ENCODE assay signal across 8 cellular contexts in genomic region chr11:35029979-35030378, GRCh38.
DNase-seq lines count a peak whose midpoint lies in the region; ATAC-seq and TF ChIP-seq lines count a peak whose summit lies in the region.

No MANE protein-coding gene starts in this region.

- WGBS in IMR-90 (ENCODE audit: extremely low coverage in 2 of 2, insufficient read length in 1 of 2), 2 experiments = no CpG with 5 or more reads among the region's 5 CpGs

- peak overlapping the region; percentile 55; the same call in 1 of the 2 replicates for H4K5ac ChIP-seq in IMR-90 (ENCODE audit: low read depth, low read length)

- H3K27ac ChIP-seq in IMR-90 (ENCODE audit: insufficient read depth, low read length) = no peak overlapping the region
- no peak overlapping the region for H3K27ac ChIP-seq in substantia nigra (ENCODE audit: low read depth, low read length, poor library complexity, severe bottlenecking)

- no peak overlapping the region for H3K9ac ChIP-seq in IMR-90 (ENCODE audit: low read depth, low read length)
- peak overlapping the region; percentile 81 for H3K9ac ChIP-seq in skeletal muscle satellite cell (ENCODE audit: low read depth, low read length)

- H2BK15ac ChIP-seq in IMR-90 (ENCODE audit: low read depth, low read length) = peak overlapping the region; percentile 37; the same call in 1 of the 3 replicates

- dilution Hi-C loops in IMR-90 (cut with HindIII; ENCODE audit: low sequenced_read_pairs, unreplicated experiment) = no loop called here

- no peak overlapping the region for H2AK9ac ChIP-seq in IMR-90 (replicated peaks; ENCODE audit: low read depth, low read length, poor library complexity)

- peaks cover 16% of the 10 kb centered on the region for H3K9me1 ChIP-seq in IMR-90 (ENCODE audit: insufficient read depth, low read length)

- TF ChIP-seq POLR2A in IMR-90 (IDR thresholded peaks at IDR 0.05; ENCODE audit: low read depth, low read length) = no peak

- DNase-seq in ELR (ENCODE audit: low read depth) (peak; percentile 94), IMR-90 (peak; percentile 84), amniotic epithelial cell (ENCODE audit: low read depth) (peak; percentile 37), substantia nigra (lab: John Stamatoyannopoulos, UW) (no peak), cardiac septum (ENCODE audit: low spot score) (no peak), GM10248 (ENCODE audit: extremely low spot score) (no peak)

- CTCF ChIA-PET in IMR-90 (lab: Yijun Ruan, JAX) = interaction anchor here (0.7 to 1.3 kb wide), 4 partner anchors 12 to 110 kb away, joined by 3 to 5 read pairs (median 4); no protein-coding TSS in a partner anchor
- CTCF ChIA-PET in GM10248 (lab: Yijun Ruan, JAX) = interaction anchor here (0.9 to 3.6 kb wide), 11 partner anchors 9 to 444 kb away, joined by 3 to 22 read pairs (median 4); no protein-coding TSS in a partner anchor

- H3K4me1 ChIP-seq in IMR-90 (ENCODE audit: control insufficient read depth, insufficient read depth, low read length) = peaks cover 11% of the 10 kb centered on the region
- peaks cover 28% of the 10 kb centered on the region for H3K4me1 ChIP-seq in skeletal muscle satellite cell (ENCODE audit: control insufficient read depth, insufficient read depth, low read length)

- no peaks in the 10 kb centered on the region for H3K9me3 ChIP-seq in IMR-90 (ENCODE audit: control insufficient read depth, insufficient read depth, low read length)
- H3K9me3 ChIP-seq in skeletal muscle satellite cell (replicated peaks; ENCODE audit: low read length) = no peaks in the 10 kb centered on the region

- in situ Hi-C loops in IMR-90 (cut with MboI; ENCODE audit: low sequenced_read_pairs) = no loop called here

- ATAC-seq in GM21423 (IDR thresholded peaks at IDR 0.05; ENCODE audit: unreplicated experiment) (peak; percentile 64), IMR-90 (ENCODE audit: low read depth) (peak; percentile 48)

- peak overlapping the region; percentile 76; the same call in 1 of the 2 replicates for H2AK5ac ChIP-seq in IMR-90 (ENCODE audit: low read depth, low read length)

- H4K8ac ChIP-seq in IMR-90 (ENCODE audit: low read depth in 2 of 2, low read length in 2 of 2) = peak overlapping the region in 1 of 2 experiments; percentile 43; a peak in 2 of 4 replicates

- H4K91ac ChIP-seq in IMR-90 (ENCODE audit: insufficient read depth, low read depth, low read length) = peak overlapping the region; percentile 8; the same call in 1 of the 2 replicates

- POLR2A ChIA-PET in IMR-90 (lab: Charles Lee; ENCODE audit: unreplicated experiment) (interaction anchor here (1.1 kb wide), 1 partner anchor 116 kb away, joined by 3 read pairs; no protein-coding TSS in a partner anchor), GM10248 (lab: Yijun Ruan, JAX) (interaction anchor here (0.7 kb wide), 1 partner anchor 10 kb away, joined by 3 read pairs; no protein-coding TSS in a partner anchor)

- no peaks in the 10 kb centered on the region for H3K27me3 ChIP-seq in IMR-90 (ENCODE audit: control insufficient read depth, insufficient read depth, low read length)
- H3K27me3 ChIP-seq in skeletal muscle satellite cell (ENCODE audit: control insufficient read depth, insufficient read depth, low read length) = no peaks in the 10 kb centered on the region

- peak overlapping the region; percentile 79 for H2BK120ac ChIP-seq in IMR-90 (ENCODE audit: low read depth, low read length)

- TF ChIP-seq CTCF in IMR-90 (conservative IDR thresholded peaks at IDR 0.05; ENCODE audit: low read depth, low read length) (no peak), GM10248 (IDR thresholded peaks at IDR 0.05; ENCODE audit: control extremely low read depth, extremely low read depth, low read depth, missing control alignments) (no peak)

- peak overlapping the region; percentile 16; the same call in 1 of the 2 replicates for H3K14ac ChIP-seq in IMR-90 (replicated peaks; ENCODE audit: low read depth, low read length)

- H2BK5ac ChIP-seq in IMR-90 (ENCODE audit: low read depth, low read length, poor library complexity, severe bottlenecking) = peak overlapping the region; percentile 44

- H3K36me3 ChIP-seq in IMR-90 (ENCODE audit: control insufficient read depth, insufficient read depth, low read length) = no peaks in the 10 kb centered on the region
- no peaks in the 10 kb centered on the region for H3K36me3 ChIP-seq in skeletal muscle satellite cell (ENCODE audit: insufficient read depth, low read length)

- H4K20me1 ChIP-seq in IMR-90 (ENCODE audit: insufficient read depth, low read length) = no peaks in the 10 kb centered on the region

- H3K4me2 ChIP-seq in IMR-90 (ENCODE audit: low read depth, low read length) (peak overlapping the region; percentile 1; the same call in 1 of the 2 replicates), skeletal muscle satellite cell (ENCODE audit: low read length) (peak overlapping the region; percentile 64)

- no peak overlapping the region; the same call in 1 of the 2 replicates for H3K18ac ChIP-seq in IMR-90 (ENCODE audit: low read depth, low read length)

- BruUV-seq in IMR-90 (replicated peaks; lab: Mats Ljungman, UMichigan) = no TSS peak

- no peak overlapping the region; the same call in 1 of the 2 replicates for H3K23ac ChIP-seq in IMR-90 (ENCODE audit: low read depth, low read length)

- H2BK20ac ChIP-seq in IMR-90 (ENCODE audit: low read depth, low read length) = peak overlapping the region; percentile 77; the same call in 1 of the 2 replicates

- peaks cover 0 to 13% of the 10 kb centered on the region in 2 experiments; a peak in 3 of 4 replicates for H3K79me1 ChIP-seq in IMR-90 (ENCODE audit: low read depth in 1 of 2, low read length in 2 of 2)

- H3K4me3 ChIP-seq in IMR-90 (ENCODE audit: insufficient read depth, low read depth, low read length) (no peak overlapping the region), skeletal muscle satellite cell (ENCODE audit: low read length) (peak overlapping the region; percentile 11)

- H2AFZ ChIP-seq in IMR-90 (replicated peaks; ENCODE audit: low read length, poor library complexity) = no peak overlapping the region

- intact Hi-C loops in IMR-90 (cut with micrococcal nuclease) (no loop called here), cardiac septum (cut with DNase I) (loop anchor here (5.0 kb wide), 1 partner anchor 72 kb away; no protein-coding TSS in a partner anchor)

- H3K4ac ChIP-seq in IMR-90 (ENCODE audit: low read depth, low read length) = peak overlapping the region; percentile 68; the same call in 1 of the 2 replicates

- H3K56ac ChIP-seq in IMR-90 (ENCODE audit: extremely low read depth, insufficient read depth, low read length) = no peak overlapping the region

- no peak for TF ChIP-seq RAD21 in IMR-90 (IDR thresholded peaks at IDR 0.05; ENCODE audit: low read length)

TF ChIP-seq in IMR-90, 13 proteins besides CTCF, POLR2A, EP300 and RAD21:
- no peak for TF ChIP-seq RFX5 (IDR thresholded peaks at IDR 0.05; ENCODE audit: low read depth, low read length)
- TF ChIP-seq MXI1 (IDR thresholded peaks at IDR 0.05; ENCODE audit: borderline replicate concordance, low read depth, low read length) = no peak
- no peak for TF ChIP-seq USF2 (IDR thresholded peaks at IDR 0.05; ENCODE audit: low read depth, low read length)
- TF ChIP-seq FOS (IDR thresholded peaks at IDR 0.05; ENCODE audit: low read depth, low read length) = peak; percentile 52
- TF ChIP-seq CHD1 (IDR thresholded peaks at IDR 0.05; ENCODE audit: low read depth, low read length) = no peak
- TF ChIP-seq MAFK (IDR thresholded peaks at IDR 0.05; ENCODE audit: low read depth, low read length) = peak; percentile 29; the same call in 1 of the 2 replicates
- TF ChIP-seq MAZ (IDR thresholded peaks at IDR 0.05; ENCODE audit: borderline replicate concordance, low read depth, low read length) = no peak
- TF ChIP-seq CEBPB (IDR thresholded peaks at IDR 0.05; ENCODE audit: low read depth, low read length) = peak; percentile 14; the same call in 1 of the 2 replicates
- no peak for TF ChIP-seq SMC3 (IDR thresholded peaks at IDR 0.05; ENCODE audit: low read depth, low read length)
- TF ChIP-seq ELK1 (IDR thresholded peaks at IDR 0.05; ENCODE audit: borderline replicate concordance, low read depth, low read length) = no peak
- TF ChIP-seq BHLHE40 (IDR thresholded peaks at IDR 0.05; ENCODE audit: low read depth, low read length) = no peak
- TF ChIP-seq RCOR1 (IDR thresholded peaks at IDR 0.05; ENCODE audit: insufficient replicate concordance, low read length) = no peak
- no peak for TF ChIP-seq NFE2L2 (IDR thresholded peaks at IDR 0.05; ENCODE audit: low read depth, low read length)
TF ChIP-seq in IMR-90: peak in this region for 3.

Comparison
In these comparisons a context has a peak if more than half of its experiments do, and no peak if none do; other contexts are left out.
1. DNase-seq: peak in ELR (single experiment), IMR-90 (single experiment) and amniotic epithelial cell (single experiment); none in substantia nigra (0 of 49), cardiac septum (single experiment) and GM10248 (single experiment).